29 cellular contexts compared by ENCODE assay signal in the genomic region with DNA sequence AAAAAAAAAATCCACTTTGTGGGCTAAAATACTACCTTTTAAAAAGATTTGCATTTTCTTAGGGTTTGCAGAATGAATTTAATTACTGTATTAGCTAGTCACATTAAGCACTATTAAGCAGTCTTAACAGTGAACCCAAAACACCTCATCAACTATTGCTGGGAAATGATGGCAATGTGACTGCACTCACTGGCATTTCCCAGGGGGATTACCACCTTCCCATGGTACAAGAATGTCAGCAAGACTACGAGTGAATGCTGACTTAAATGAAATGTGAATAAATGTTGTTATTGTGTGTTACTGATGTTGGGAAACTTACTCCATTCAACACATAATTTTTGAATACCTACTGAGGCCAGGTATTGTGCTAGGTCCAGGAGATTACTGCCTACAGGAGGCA.
"Had no signal": no experiment of that assay in that cellular context is flagged by ENCODE, and none has a peak within 500 bp of the region (broad histone marks: within the 10 kb centered on the region; RNA-seq: fewer than 3 reads in every experiment).

No MANE protein-coding gene starts in this region.

- H3K9me3 Mint-ChIP-seq: activated CD8-positive, alpha-beta T cell treated with anti-CD3 and anti-CD28 coated beads for 36 hours; central memory CD8-positive, alpha-beta T cell; dendritic cell treated with granulocyte-macrophage colony-stimulating factor and Interleukin-4, amounts not matched to agents 40 ng/mL and 50 ng/mL, for 4 days; WTC11 had no signal

- H3K4me1 Mint-ChIP-seq: central memory CD8-positive, alpha-beta T cell; WTC11 had no signal

- FAIRE-seq: astrocyte, bronchial epithelial cell had no signal

- DNase-seq: activated CD4-positive, alpha-beta T cell treated with anti-CD3 and anti-CD28 coated beads for 1 hour; activated CD4-positive, alpha-beta T cell treated with anti-CD3 and anti-CD28 coated beads for 48 hours; activated CD4-positive, alpha-beta T cell treated with anti-CD3 and anti-CD28 coated beads, Interleukin-2, amount 50 U/mL, for 1 hour; activated CD4-positive, alpha-beta T cell treated with anti-CD3 and anti-CD28 coated beads, Interleukin-2, amount 50 U/mL, for 48 hours; activated CD8-positive, alpha-beta memory T cell treated with anti-CD3 and anti-CD28 coated beads for 24 hours; activated CD8-positive, alpha-beta T cell treated with anti-CD3 and anti-CD28 coated beads for 36 hours; activated effector memory CD4-positive, alpha-beta T cell treated with Interleukin-2 at 50 U/mL for 16 hours; activated gamma-delta T cell treated with Interleukin-2 at 50 U/mL for 16 hours; activated naive CD4-positive, alpha-beta T cell treated with anti-CD3 and anti-CD28 coated beads, Interleukin-2, amount 50 U/mL, for 16 hours; activated naive CD4-positive, alpha-beta T cell treated with Interleukin-2 at 50 U/mL for 16 hours; activated T-cell treated with anti-CD3 and anti-CD28 coated beads, Interleukin-2, amount 50 U/mL, for 48 hours; amniotic stem cell; anterior cingulate cortex; brain microvascular endothelial cell; dorsolateral prefrontal cortex; effector memory CD4-positive, alpha-beta T cell; erythroblast; foreskin melanocyte; T-helper 2 cell had no signal

- H3K27ac ChIP-seq: brain microvascular endothelial cell, coronary artery, dorsolateral prefrontal cortex, esophagus muscularis mucosa, gastroesophageal sphincter, VCaP had no signal

- H3K9me3 ChIP-seq: esophagus muscularis mucosa, gastroesophageal sphincter had no signal

- H3K4me3 Mint-ChIP-seq: activated CD8-positive, alpha-beta T cell treated with anti-CD3 and anti-CD28 coated beads for 36 hours; activated naive CD8-positive, alpha-beta T cell; central memory CD8-positive, alpha-beta T cell; dendritic cell treated with granulocyte-macrophage colony-stimulating factor and Interleukin-4, amounts not matched to agents 40 ng/mL and 50 ng/mL, for 4 days; WTC11 had no signal

- H3K4me3 ChIP-seq: coronary artery, dorsolateral prefrontal cortex, esophagus muscularis mucosa, gastroesophageal sphincter had no signal

- H3K27me3 ChIP-seq: brain microvascular endothelial cell, dorsolateral prefrontal cortex, esophagus muscularis mucosa, gastroesophageal sphincter had no signal

- H3K27ac Mint-ChIP-seq: activated CD8-positive, alpha-beta T cell treated with anti-CD3 and anti-CD28 coated beads for 36 hours; activated naive CD8-positive, alpha-beta T cell; dendritic cell treated with granulocyte-macrophage colony-stimulating factor and Interleukin-4, amounts not matched to agents 40 ng/mL and 50 ng/mL, for 4 days had no signal

- ATAC-seq: activated CD8-positive, alpha-beta T cell treated with anti-CD3 and anti-CD28 coated beads for 36 hours; gastroesophageal sphincter; WTC11 had no signal

- H3K27me3 Mint-ChIP-seq: activated CD8-positive, alpha-beta T cell treated with anti-CD3 and anti-CD28 coated beads for 36 hours; activated naive CD8-positive, alpha-beta T cell; central memory CD8-positive, alpha-beta T cell; dendritic cell treated with granulocyte-macrophage colony-stimulating factor and Interleukin-4, amounts not matched to agents 40 ng/mL and 50 ng/mL, for 4 days had no signal
